21 cellular contexts compared by ENCODE assay signal in the genomic region with DNA sequence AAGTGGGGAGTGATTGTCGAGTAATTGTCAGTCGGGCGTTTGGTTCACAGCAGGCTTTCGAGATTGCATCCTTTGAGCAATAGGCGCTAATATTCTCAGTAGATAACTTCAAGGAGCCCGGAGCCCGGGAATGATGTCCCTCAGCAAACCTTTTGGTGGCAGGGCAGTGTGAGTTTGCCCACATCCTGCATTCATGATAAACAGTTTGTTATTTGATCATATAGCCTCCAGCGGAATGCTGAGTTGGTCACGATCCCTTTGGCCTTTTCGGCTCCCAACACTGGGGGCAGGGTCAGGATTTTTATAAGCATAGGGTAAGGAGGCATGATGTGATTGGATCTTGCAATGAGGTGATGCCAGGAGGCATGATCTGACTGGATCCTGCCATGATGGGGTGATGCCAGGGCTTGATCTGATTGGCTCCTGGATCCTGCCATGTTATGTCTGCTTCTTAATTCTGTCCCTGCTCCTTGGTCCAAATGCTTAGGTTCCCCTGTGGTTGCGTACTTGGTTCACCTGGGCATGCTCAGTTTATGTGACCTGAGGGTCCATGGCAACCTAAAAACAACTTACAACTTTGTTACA. TPM values are rescaled to one million over a fixed set of nuclear protein-coding genes. Genes with fewer than 3 reads are reported as not detected.
A peak's percentile ranks its signal among the peaks of the same experiment; 100 is the strongest.
DNase-seq lines count a peak whose midpoint lies in the region; ATAC-seq, FAIRE-seq and TF ChIP-seq lines count a peak whose summit lies in the region.
"Had no signal": no experiment of that assay in that cellular context is flagged by ENCODE, and none has a peak within 500 bp of the region (broad histone marks: within the 10 kb centered on the region; RNA-seq: fewer than 3 reads in every experiment).

No MANE protein-coding gene starts in this region.

- no peaks in the 10 kb centered on the region for H3K79me1 ChIP-seq in H1 (ENCODE audit: low read depth, low read length)

- 88% methylated on average over 11 of the region's 11 CpGs; no CpG with 5 or more reads in 1 of the 2 experiments for WGBS in H1 (ENCODE audit: extremely low coverage in 1 of 2, insufficient coverage in 1 of 2, insufficient read length in 1 of 2, insufficient replicate concordance in 2 of 2, low coverage in 1 of 2, low lambda C conversion rate in 2 of 2, missing lambda C conversion rate in 1 of 2), 2 experiments

- no peak overlapping the region for H2BK120ac ChIP-seq in H1 (replicated peaks; ENCODE audit: low read depth, low read length)

- no peaks in the 10 kb centered on the region for H3F3A ChIP-seq in PC-3 (ENCODE audit: low read length, unreplicated experiment)

- no peak overlapping the region for H3K4ac ChIP-seq in H1 (replicated peaks; ENCODE audit: insufficient read length, low read depth, low read length)

- no peak overlapping the region for H3K18ac ChIP-seq in H1 (ENCODE audit: extremely low read depth, low read length)

- CTCF ChIA-PET in PC-3 (lab: Charles Lee), result no interaction called here
- CTCF ChIA-PET in H1 (lab: Charles Lee; ENCODE audit: partially characterized antibody), result interaction anchor here (0.7 to 5.7 kb wide), 7 partner anchors 8 to 126 kb away, joined by 3 to 37 read pairs (median 8); no protein-coding TSS in a partner anchor

- H3K23ac ChIP-seq in H1 (ENCODE audit: insufficient read length), result no peak overlapping the region

- no peak overlapping the region for H3K4me3 ChIP-seq in PC-3 (ENCODE audit: low read length)
- no peak overlapping the region for H3K4me3 ChIP-seq in H1 (ENCODE audit: extremely low read depth in 1 of 4, insufficient read depth in 2 of 4, low read depth in 3 of 4, low read length in 4 of 4)
- H3K4me3 ChIP-seq in H7 (ENCODE audit: insufficient read depth, low read depth, low read length), result no peak overlapping the region
- H3K4me3 ChIP-seq: BLaER1 had no signal

- no peaks in the 10 kb centered on the region for H4K20me1 ChIP-seq in PC-3 (ENCODE audit: low read length)
- no peaks in the 10 kb centered on the region for H4K20me1 ChIP-seq in H1 (replicated peaks in 1 of 2; ENCODE audit: control insufficient read depth in 1 of 2, insufficient read depth in 2 of 2, low read length in 2 of 2)
- H4K20me1 ChIP-seq: BLaER1 had no signal

- DNase-seq in activated CD8-positive, alpha-beta memory T cell treated with anti-CD3 and anti-CD28 coated beads for 24 hours, result peak; percentile 5
- no peak for DNase-seq in activated CD8-positive, alpha-beta memory T cell treated with anti-CD3 and anti-CD28 coated beads, Interleukin-2, amount 50 U/mL, for 48 hours
- peak; percentile 85 for DNase-seq in PC-3
- no peak for DNase-seq in H1 (ENCODE audit: low read depth in 1 of 2, low spot score in 2 of 2)
- DNase-seq in osteocyte (ENCODE audit: extremely low spot score, unreplicated experiment), result peak; percentile 38
- no peak for DNase-seq in H7
- DNase-seq in NCI-H774 (lab: John Stamatoyannopoulos, UW), result no peak
- DNase-seq: 8988T; CD8-positive, alpha-beta T cell; H9; NCI-H1417 treated with DMSO at 0.1 percent for 48 hours; NCI-H1930; NCI-H2171 treated with DMSO at 0.1 percent for 48 hours; NCI-H446 treated with DMSO at 0.1 percent for 48 hours; OCI-M1 had no signal

- TF ChIP-seq RAD21 in H1 (IDR thresholded peaks at IDR 0.05 in 1 of 2, conservative IDR thresholded peaks at IDR 0.05 in 1 of 2; ENCODE audit: low read depth in 2 of 2, low read length in 2 of 2), result no peak

- BruUV-seq in PC-3 (replicated peaks; lab: Mats Ljungman, UMichigan), result TSS peak; percentile 84

- H3K4me3 Mint-ChIP-seq in osteocyte (ENCODE audit: unreplicated experiment), result no peak overlapping the region
- H3K4me3 Mint-ChIP-seq: CD8-positive, alpha-beta T cell; H9 had no signal

- no peak for FAIRE-seq in H1 (lab: Jason Lieb, UNC)
- FAIRE-seq: D721Med, GM19239 had no signal

- H3K9me3 ChIP-seq in PC-3 (ENCODE audit: low read length), result no peaks in the 10 kb centered on the region
- no peaks in the 10 kb centered on the region for H3K9me3 ChIP-seq in H1 (ENCODE audit: insufficient read depth in 2 of 2, low read depth in 1 of 2, low read length in 1 of 2)
- H3K9me3 ChIP-seq: BLaER1 had no signal

- H3K9me3 Mint-ChIP-seq in osteocyte (ENCODE audit: unreplicated experiment), result no peaks in the 10 kb centered on the region
- H3K9me3 Mint-ChIP-seq: H9 had no signal

- intact Hi-C loops in PC-3 (cut with micrococcal nuclease), result loop anchor here (10.0 kb wide), 1 partner anchor 270 kb away; the partner anchor contains the start of gene NECTIN2

- H3K14ac ChIP-seq in H1 (ENCODE audit: insufficient read length), result no peak overlapping the region

- no peak overlapping the region; the same call in 1 of the 2 replicates for H4K8ac ChIP-seq in H1 (ENCODE audit: extremely low read depth, insufficient read depth, low read length)

- peaks cover 12% of the 10 kb centered on the region for H3K27me3 Mint-ChIP-seq in osteocyte (ENCODE audit: unreplicated experiment)

- no peak overlapping the region for H3K27ac Mint-ChIP-seq in osteocyte (ENCODE audit: unreplicated experiment)
- H3K27ac Mint-ChIP-seq: CD8-positive, alpha-beta T cell had no signal

- H3K23me2 ChIP-seq in H1 (ENCODE audit: low read depth, low read length), result no peaks in the 10 kb centered on the region

- H2AFZ ChIP-seq in PC-3 (ENCODE audit: low read length), result no peak overlapping the region
- no peak overlapping the region for H2AFZ ChIP-seq in H1 (ENCODE audit: low read length)

- TF ChIP-seq CTCF in PC-3 (conservative IDR thresholded peaks at IDR 0.05; ENCODE audit: low read depth, low read length) (no peak), H1 (IDR thresholded peaks at IDR 0.05; ENCODE audit: control extremely low read depth in 1 of 3, insufficient read depth in 1 of 3, low read depth in 1 of 3, low read length in 3 of 3) (no peak), osteocyte (IDR thresholded peaks at IDR 0.05) (no peak)

- H4K91ac ChIP-seq in H1 (replicated peaks; ENCODE audit: insufficient read length, low read length), result no peak overlapping the region

- H2BK5ac ChIP-seq in H1 (ENCODE audit: low read depth, low read length), result no peak overlapping the region

- no peak overlapping the region for H4K5ac ChIP-seq in H1 (ENCODE audit: insufficient read length, low read depth, low read length)

- H3K79me2 ChIP-seq in PC-3 (ENCODE audit: low read length) (no peaks in the 10 kb centered on the region), H1 (ENCODE audit: control insufficient read depth in 1 of 2, insufficient read depth in 2 of 2, low read length in 2 of 2) (no peaks in the 10 kb centered on the region)

- POLR2A ChIA-PET in PC-3 (lab: Charles Lee; ENCODE audit: unreplicated experiment) (no interaction called here), H1 (lab: Charles Lee; ENCODE audit: partially characterized antibody) (interaction anchor here (1.0 kb wide), 1 partner anchor 70 kb away, joined by 3 read pairs; no protein-coding TSS in a partner anchor)

- no peaks in the 10 kb centered on the region for H3K36me3 Mint-ChIP-seq in osteocyte (ENCODE audit: unreplicated experiment)
- H3K36me3 Mint-ChIP-seq: CD8-positive, alpha-beta T cell had no signal

- H3K9ac ChIP-seq in PC-3 (ENCODE audit: low read length) (peak overlapping the region; percentile 61), H1 (replicated peaks in 1 of 4; ENCODE audit: extremely low read depth in 1 of 4, low read depth in 3 of 4, low read length in 3 of 4) (no peak overlapping the region)
- H3K9ac ChIP-seq: BLaER1 had no signal

- H3K56ac ChIP-seq in H1 (replicated peaks; ENCODE audit: insufficient read length, low read depth, low read length), result no peak overlapping the region

- no peak overlapping the region for H2BK12ac ChIP-seq in H1 (ENCODE audit: low read depth, low read length)

- H3K4me1 Mint-ChIP-seq in osteocyte (ENCODE audit: unreplicated experiment), result peaks cover 6% of the 10 kb centered on the region

- H2BK15ac ChIP-seq in H1 (ENCODE audit: low read length), result no peak overlapping the region

- H3K9me2 ChIP-seq in PC-3 (replicated peaks; ENCODE audit: low read length), result no peaks in the 10 kb centered on the region

- H2BK20ac ChIP-seq in H1 (ENCODE audit: low read length), result 0 out of 2 replicates have a peak overlapping the region, but pooled peaks have one; percentile 15

- TF ChIP-seq POLR2A in H1 (IDR thresholded peaks at IDR 0.05; ENCODE audit: control extremely low read depth in 1 of 2, low read depth in 2 of 2, low read length in 2 of 2), result no peak

- H3K4me1 ChIP-seq in PC-3 (ENCODE audit: insufficient read depth, low read length) (peaks cover 15% of the 10 kb centered on the region), H1 (replicated peaks in 1 of 4; ENCODE audit: control insufficient read depth in 3 of 4, insufficient read depth in 4 of 4, low read length in 3 of 4) (no peaks in the 10 kb centered on the region)

- TF ChIP-seq EP300 in H1 (IDR thresholded peaks at IDR 0.05; ENCODE audit: borderline replicate concordance in 1 of 2, low read depth in 2 of 2, low read length in 2 of 2), result no peak

- H3K4me2 ChIP-seq in PC-3 (ENCODE audit: low read length), result no peak overlapping the region
- H3K4me2 ChIP-seq in H1 (ENCODE audit: insufficient read depth in 1 of 2, low read depth in 2 of 2, low read length in 2 of 2), result no peak overlapping the region
- H3K4me2 ChIP-seq: BLaER1 had no signal

- H3K27ac ChIP-seq in PC-3 (ENCODE audit: low read length), result peak overlapping the region; percentile 86
- no peak overlapping the region for H3K27ac ChIP-seq in H1 (ENCODE audit: low read depth, low read length)
- H3K27ac ChIP-seq: BLaER1 had no signal

- no peaks in the 10 kb centered on the region for H3K27me3 ChIP-seq in PC-3 (ENCODE audit: low read length)
- H3K27me3 ChIP-seq in H1 (replicated peaks in 1 of 4; ENCODE audit: control insufficient read depth in 3 of 4, extremely low read depth in 1 of 4, insufficient read depth in 3 of 4, low read length in 3 of 4), result no peaks in the 10 kb centered on the region
- no peaks in the 10 kb centered on the region for H3K27me3 ChIP-seq in H7 (ENCODE audit: control insufficient read depth, insufficient read depth, low read length)
- H3K27me3 ChIP-seq: BLaER1 had no signal

- no peak overlapping the region for H2AK5ac ChIP-seq in H1 (ENCODE audit: low read depth, low read length)

- ATAC-seq in PC-3 (peak; percentile 53), HG03469 (IDR thresholded peaks at IDR 0.05; ENCODE audit: unreplicated experiment) (no peak)
- ATAC-seq: CD8-positive, alpha-beta T cell; SK-N-SH treated with all-trans-retinoic acid at 6 μM for 48 hours had no signal

- H3K36me3 ChIP-seq in PC-3 (ENCODE audit: low read depth, low read length), result no peaks in the 10 kb centered on the region
- no peaks in the 10 kb centered on the region for H3K36me3 ChIP-seq in H1 (ENCODE audit: control insufficient read depth in 2 of 4, insufficient read depth in 4 of 4, low read length in 3 of 4)
- H3K36me3 ChIP-seq in H7 (replicated peaks; ENCODE audit: control insufficient read depth, insufficient read depth, low read length), result no peaks in the 10 kb centered on the region
- H3K36me3 ChIP-seq: BLaER1 had no signal

RNA-seq across cellular contexts. Expression of gene IGSF23, which starts 38.2 kb away (rescaled TPM):
- not detected in 2 replicates for total RNA-seq in PC-3 (2014; rRNA removed)
- total RNA-seq in H1 (2021; fragmentation: NEBNext Ultra II Directional; extraction: Animal tissue kit (Norgen Biotek cat#: 25700)), result not detected in 2 replicates
- not detected in 2 replicates for polyA plus RNA-seq in H1 (2011; rRNA removed)
- not detected for polyA plus RNA-seq in H1 (2011; cell fraction: cytosol; rRNA removed)
- not detected for polyA plus RNA-seq in H1 (2011; cell fraction: nucleus; rRNA removed)
- not detected in 4 replicates for polyA plus RNA-seq in H1 (2012, experiment 1 of 2)
- not detected for polyA plus RNA-seq in H1 (2012, experiment 2 of 2)
- not detected for polyA plus RNA-seq in H1 (2013, experiment 1 of 2)
- polyA plus RNA-seq in H1 (2013, experiment 2 of 2), result not detected
- not detected in 2 replicates for polyA minus RNA-seq in H1 (2011; rRNA and poly(A)+ RNA removed)
- polyA minus RNA-seq in H1 (2011; cell fraction: cytosol; rRNA and poly(A)+ RNA removed), result not detected
- not detected for polyA minus RNA-seq in H1 (2011; cell fraction: nucleus; rRNA and poly(A)+ RNA removed)
- total RNA-seq in osteocyte, result not detected in 2 replicates
- total RNA-seq in H7 (2014; rRNA removed; shearing (Covaris generic)), result not detected in 2 replicates
- total RNA-seq: CD8-positive, alpha-beta T cell; H9; LHCN-M2 had no signal

RNA-seq across cellular contexts. Expression of gene CEACAM20, which starts 45.7 kb away (rescaled TPM):
- total RNA-seq in PC-3 (2014; rRNA removed) (not detected in 2 replicates), osteocyte (not detected in 2 replicates)
- total RNA-seq in H1 (2021; fragmentation: NEBNext Ultra II Directional; extraction: Animal tissue kit (Norgen Biotek cat#: 25700)), result not detected in 2 replicates
- polyA plus RNA-seq in H1 (2011; rRNA removed), result not detected in 2 replicates
- not detected for polyA plus RNA-seq in H1 (2011; cell fraction: cytosol; rRNA removed)
- polyA plus RNA-seq in H1 (2011; cell fraction: nucleus; rRNA removed), result 0.10 TPM
- polyA plus RNA-seq in H1 (2012, experiment 1 of 2), result not detected in 4 replicates
- not detected for polyA plus RNA-seq in H1 (2012, experiment 2 of 2)
- polyA plus RNA-seq in H1 (2013, experiment 1 of 2), result not detected
- polyA plus RNA-seq in H1 (2013, experiment 2 of 2), result not detected
- polyA minus RNA-seq in H1 (2011; rRNA and poly(A)+ RNA removed), result not detected in 2 replicates
- not detected for polyA minus RNA-seq in H1 (2011; cell fraction: cytosol; rRNA and poly(A)+ RNA removed)
- not detected for polyA minus RNA-seq in H1 (2011; cell fraction: nucleus; rRNA and poly(A)+ RNA removed)
- not detected in 2 replicates for total RNA-seq in H7 (2014; rRNA removed; shearing (Covaris generic))
- total RNA-seq: CD8-positive, alpha-beta T cell; H9; LHCN-M2 had no signal

Comparison
In these comparisons a context has a peak if more than half of its experiments do, and no peak if none do; other contexts are left out.
1. DNase-seq: peak in activated CD8-positive, alpha-beta memory T cell treated with anti-CD3 and anti-CD28 coated beads for 24 hours (single experiment), PC-3 (single experiment) and osteocyte (single experiment); none in activated CD8-positive, alpha-beta memory T cell treated with anti-CD3 and anti-CD28 coated beads, Interleukin-2, amount 50 U/mL, for 48 hours (single experiment), H1 (0 of 2), H7 (single experiment) and NCI-H774 (single experiment).